ENCODE assay signal across 1 cellular context in genomic region chrX:129845616-129846190, GRCh38.
A peak's percentile ranks its signal among the peaks of the same experiment; 100 is the strongest.
TF ChIP-seq lines count a peak whose summit lies in the region.

No MANE protein-coding gene starts in this region.

TF ChIP-seq in HCT116, 20 proteins besides CTCF, POLR2A, EP300 and RAD21 (continued from another document):
- TF ChIP-seq ZBTB33 (IDR thresholded peaks at IDR 0.05; ENCODE audit: extremely low read depth, insufficient replicate concordance, low read length), result no peak
- TF ChIP-seq SRF (IDR thresholded peaks at IDR 0.05; ENCODE audit: low read depth), result no peak
- TF ChIP-seq SIN3A (IDR thresholded peaks at IDR 0.05; ENCODE audit: low read depth), result no peak
- TF ChIP-seq MAX (IDR thresholded peaks at IDR 0.05), result 0 out of 2 replicates have a peak, but pooled peaks have one; percentile 21
- TF ChIP-seq CEBPB (IDR thresholded peaks at IDR 0.05; ENCODE audit: low read depth), result no peak
- no peak for TF ChIP-seq ATF3 (IDR thresholded peaks at IDR 0.05)
- TF ChIP-seq ZFX (IDR thresholded peaks at IDR 0.05), result no peak
- TF ChIP-seq JUND (IDR thresholded peaks at IDR 0.05), result peak; percentile 49
- no peak for TF ChIP-seq YY1 (IDR thresholded peaks at IDR 0.05; ENCODE audit: extremely low read depth, insufficient replicate concordance, low read depth, low read length)
- no peak for TF ChIP-seq ZNF274 (IDR thresholded peaks at IDR 0.05; ENCODE audit: low read depth, low read length)
- TF ChIP-seq CBX3 (IDR thresholded peaks at IDR 0.05; ENCODE audit: low read depth), result no peak
- peak; percentile 54 for TF ChIP-seq SP1 (IDR thresholded peaks at IDR 0.05; ENCODE audit: low read depth)
- no peak for TF ChIP-seq EZH2phosphoT487 (IDR thresholded peaks at IDR 0.05; ENCODE audit: borderline replicate concordance)
- TF ChIP-seq EZH2 (IDR thresholded peaks at IDR 0.05), result no peak
- no peak for TF ChIP-seq EGR1 (IDR thresholded peaks at IDR 0.05; ENCODE audit: low read depth)
- TF ChIP-seq POLR2AphosphoS5 (IDR thresholded peaks at IDR 0.05; ENCODE audit: low read depth, low read length), result no peak
